Comparison of ENCODE assay signal across 27 cellular contexts in the genomic region with DNA sequence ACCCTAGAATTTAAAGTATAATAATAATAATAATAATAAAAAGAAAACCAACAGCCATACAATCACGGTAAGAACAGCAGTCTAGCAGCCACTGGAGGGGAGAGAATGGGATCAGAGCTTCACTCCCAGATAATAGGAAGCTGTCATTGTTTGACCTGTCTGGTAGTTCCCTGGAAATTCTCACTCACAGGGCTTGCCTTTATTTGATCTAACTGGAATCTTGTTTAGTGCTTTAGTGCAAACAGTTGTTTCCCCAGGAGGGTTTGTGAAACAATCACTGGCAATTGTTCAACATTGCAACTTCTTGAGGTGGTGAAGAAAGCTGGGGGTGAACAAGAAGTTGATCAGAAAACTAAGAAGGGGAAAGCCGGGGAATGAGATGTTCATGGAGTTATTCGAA.
"Had no signal": no experiment of that assay in that cellular context is flagged by ENCODE, and none has a peak within 500 bp of the region (broad histone marks: within the 10 kb centered on the region; RNA-seq: fewer than 3 reads in every experiment).

No MANE protein-coding gene starts in this region.

- H3K36me3 Mint-ChIP-seq: naive B cell; naive thymus-derived CD8-positive, alpha-beta T cell; stimulated activated memory B cell treated with anti-CD40 and anti-IgM and Interleukin-4, amounts not matched to agents 10 μg/mL and 1 μg/mL and 100 μg/mL, for 72 hours had no signal

- H3K27ac Mint-ChIP-seq: naive B cell; naive thymus-derived CD8-positive, alpha-beta T cell; natural killer cell treated with Interleukin-12 subunit alpha and Interleukin-12 subunit beta and Interleukin-15 and Interleukin-18, amount 100 ng/mL, for 72 hours; nephron progenitor cell; stimulated activated memory B cell treated with anti-CD40 and anti-IgM and Interleukin-4, amounts not matched to agents 10 μg/mL and 1 μg/mL and 100 μg/mL, for 72 hours; stimulated activated naive CD8-positive, alpha-beta T cell treated with anti-CD3 and anti-CD28 coated beads, Interleukin-15, Interleukin-2, amounts not matched to agents 100 ng/mL and 50 ng/mL, for 24 hours had no signal

- H3K4me3 Mint-ChIP-seq: naive B cell; naive thymus-derived CD8-positive, alpha-beta T cell; natural killer cell treated with Interleukin-12 subunit alpha and Interleukin-12 subunit beta and Interleukin-15 and Interleukin-18, amount 100 ng/mL, for 72 hours; nephron progenitor cell; neural crest cell; stimulated activated memory B cell treated with anti-CD40 and anti-IgM and Interleukin-4, amounts not matched to agents 10 μg/mL and 1 μg/mL and 100 μg/mL, for 72 hours; stimulated activated naive CD8-positive, alpha-beta T cell treated with anti-CD3 and anti-CD28 coated beads, Interleukin-15, Interleukin-2, amounts not matched to agents 100 ng/mL and 50 ng/mL, for 24 hours had no signal

- H3K4me3 ChIP-seq: pancreas, prostate gland, right lobe of liver, sigmoid colon, stomach, thoracic aorta, thyroid gland, tibial nerve, upper lobe of left lung, uterus had no signal

- ATAC-seq: naive thymus-derived CD8-positive, alpha-beta T cell; natural killer cell treated with Interleukin-12 subunit alpha and Interleukin-12 subunit beta and Interleukin-15 and Interleukin-18, amount 100 ng/mL, for 72 hours; pancreas; right cardiac atrium; right lobe of liver; stimulated activated memory B cell treated with anti-CD40 and anti-IgM and Interleukin-4, amounts not matched to agents 10 μg/mL and 1 μg/mL and 100 μg/mL, for 72 hours had no signal

- H3K27me3 ChIP-seq: pancreas, right lobe of liver, sigmoid colon, stomach, thyroid gland, tibial nerve, upper lobe of left lung, uterus had no signal

- H3K4me1 Mint-ChIP-seq: naive B cell; naive thymus-derived CD8-positive, alpha-beta T cell; neural crest cell; stimulated activated memory B cell treated with anti-CD40 and anti-IgM and Interleukin-4, amounts not matched to agents 10 μg/mL and 1 μg/mL and 100 μg/mL, for 72 hours had no signal

- H3K9me3 ChIP-seq: neutrophil, pancreas, prostate gland, right lobe of liver, sigmoid colon, stomach, thoracic aorta, thyroid gland, upper lobe of left lung, uterus had no signal

- H3K4me1 ChIP-seq: pancreas, prostate gland, right lobe of liver, sigmoid colon, tibial nerve, uterus had no signal

- DNase-seq: naive B cell; naive thymus-derived CD8-positive, alpha-beta T cell; nephron progenitor cell; nucleus accumbens; pancreas; right cardiac atrium; right lobe of liver; sigmoid colon; small intestine; stimulated activated CD4-positive, alpha-beta T cell treated with anti-CD3 and anti-CD28 coated beads, Interleukin-15, amount 100 ng/mL, for 24 hours; stimulated activated CD4-positive, alpha-beta T cell treated with anti-CD3 and anti-CD28 coated beads, Interleukin-4, amount 100 ng/mL, for 1 hour; stimulated activated CD4-positive, alpha-beta T cell treated with anti-CD3 and anti-CD28 coated beads, Interleukin-4, amount 100 ng/mL, for 4 hours; stimulated activated CD8-positive, alpha-beta memory T cell treated with anti-CD3 and anti-CD28 coated beads, Interleukin-4, amount 100 ng/mL, for 48 hours; stimulated activated naive CD4-positive, alpha-beta T cell treated with Interleukin-2 at 50 U/mL for 16 hours; stomach; thyroid gland; trophoblast cell; upper lobe of left lung; uterus had no signal

- H3K36me3 ChIP-seq: neutrophil, pancreas, prostate gland, right lobe of liver, sigmoid colon, stomach, thoracic aorta, thyroid gland, tibial nerve, upper lobe of left lung, uterus had no signal

- H3K27ac ChIP-seq: neutrophil, pancreas, prostate gland, right lobe of liver, sigmoid colon, stomach, thoracic aorta, tibial nerve, uterus had no signal
